In the genomic region with DNA sequence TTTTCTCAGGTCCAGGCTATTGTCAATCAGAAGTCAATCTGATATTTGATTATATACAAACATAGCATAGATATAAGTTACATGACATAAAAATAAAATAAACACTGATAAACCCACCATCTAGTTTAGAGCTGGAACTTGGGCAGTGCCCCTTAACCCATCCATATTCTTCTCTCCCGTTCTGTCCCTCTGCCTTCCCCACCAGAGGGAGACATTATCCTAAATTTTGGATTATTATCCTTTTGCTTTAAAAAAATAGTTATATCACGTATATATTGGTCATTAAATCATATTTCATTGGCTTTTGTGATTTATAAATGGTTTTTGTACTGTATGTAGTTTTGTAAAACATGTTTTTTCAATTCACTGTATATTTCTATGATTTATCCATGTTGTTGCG, we compare ENCODE assay signal across 14 cellular contexts.
A peak's percentile ranks its signal among the peaks of the same experiment; 100 is the strongest.
DNase-seq lines count a peak whose midpoint lies in the region; ATAC-seq, FAIRE-seq and TF ChIP-seq lines count a peak whose summit lies in the region.
"Had no signal": no experiment of that assay in that cellular context is flagged by ENCODE, and none has a peak within 500 bp of the region (broad histone marks: within the 10 kb centered on the region; RNA-seq: fewer than 3 reads in every experiment).

No MANE protein-coding gene starts in this region.

- peaks cover 5% of the 10 kb centered on the region for H3K4me1 Mint-ChIP-seq in nephron
- H3K4me1 Mint-ChIP-seq in activated T-helper 17 cell treated with anti-CD3 and anti-CD28 coated beads, Interleukin-2, amount 50 U/mL, for 72 hours, result no peaks in the 10 kb centered on the region
- H3K4me1 Mint-ChIP-seq: activated CD4-positive, alpha-beta memory T cell treated with anti-CD3 and anti-CD28 coated beads, Interleukin-2, amount 10 ng/mL, durations not matched to agents 7 days and 5 days had no signal

- no peak overlapping the region for H3K4me2 ChIP-seq in IMR-90 (ENCODE audit: low read depth, low read length)
- H3K4me2 ChIP-seq in K562 (ENCODE audit: insufficient read depth, low read length), result no peak overlapping the region

- intact Hi-C loops in IMR-90 (cut with micrococcal nuclease), result no loop called here
- intact Hi-C loops in K562 (cut with micrococcal nuclease), result no loop called here

- TF ChIP-seq RAD21 in IMR-90 (IDR thresholded peaks at IDR 0.05; ENCODE audit: low read length) (no peak), K562 (CRISPR knock-in tag; conservative IDR thresholded peaks at IDR 0.05 in 1 of 2, IDR thresholded peaks at IDR 0.05 in 1 of 2) (no peak)

- no peak overlapping the region for H3K27ac Mint-ChIP-seq in nephron
- no peak overlapping the region for H3K27ac Mint-ChIP-seq in activated T-helper 17 cell treated with anti-CD3 and anti-CD28 coated beads, Interleukin-2, amount 50 U/mL, for 72 hours
- H3K27ac Mint-ChIP-seq: activated CD4-positive, alpha-beta memory T cell treated with anti-CD3 and anti-CD28 coated beads, Interleukin-2, amount 10 ng/mL, durations not matched to agents 7 days and 5 days; naive thymus-derived CD4-positive, alpha-beta T cell had no signal

- no peak overlapping the region for H2BK5ac ChIP-seq in IMR-90 (ENCODE audit: low read depth, low read length, poor library complexity, severe bottlenecking)

- no peak overlapping the region for H2AK5ac ChIP-seq in IMR-90 (ENCODE audit: low read depth, low read length)

- DNase-seq in BJ (ENCODE audit: low read depth) (no peak), IMR-90 (no peak), K562 (ENCODE audit: extremely low read depth in 1 of 4, low spot score in 3 of 4) (no peak)
- DNase-seq: activated CD4-positive, alpha-beta memory T cell treated with anti-CD3 and anti-CD28 coated beads, Interleukin-2, amount 10 ng/mL, durations not matched to agents 7 days and 5 days; activated effector memory CD4-positive, alpha-beta T cell treated with Interleukin-2 at 50 U/mL for 16 hours; COR-L47; left ventricle myocardium superior; naive thymus-derived CD4-positive, alpha-beta T cell; NCI-H226 had no signal

- no peak overlapping the region for H3K23ac ChIP-seq in IMR-90 (ENCODE audit: low read depth, low read length)

- dilution Hi-C loops in IMR-90 (cut with HindIII; ENCODE audit: low sequenced_read_pairs, unreplicated experiment), result no loop called here

- H3K79me2 ChIP-seq in K562 (ENCODE audit: control insufficient read depth, insufficient read depth, low read length), result no peaks in the 10 kb centered on the region

- CTCF ChIA-PET in BJ (lab: Yijun Ruan, JAX), result no interaction called here
- CTCF ChIA-PET in IMR-90 (lab: Yijun Ruan, JAX), result no interaction called here
- CTCF ChIA-PET in K562 (lab: Yijun Ruan, JAX; ENCODE audit: low intra/inter-chr PET ratio), result no interaction called here

- H3K79me1 ChIP-seq in IMR-90 (ENCODE audit: low read depth in 1 of 2, low read length in 2 of 2), result no peaks in the 10 kb centered on the region

- H3K36me3 Mint-ChIP-seq in nephron (ENCODE audit: low read depth), result no peaks in the 10 kb centered on the region
- H3K36me3 Mint-ChIP-seq in activated T-helper 17 cell treated with anti-CD3 and anti-CD28 coated beads, Interleukin-2, amount 50 U/mL, for 72 hours (ENCODE audit: low read depth), result no peaks in the 10 kb centered on the region
- H3K36me3 Mint-ChIP-seq: naive thymus-derived CD4-positive, alpha-beta T cell had no signal

- H3K27me3 Mint-ChIP-seq in nephron (ENCODE audit: low read depth), result no peaks in the 10 kb centered on the region
- H3K27me3 Mint-ChIP-seq in activated T-helper 17 cell treated with anti-CD3 and anti-CD28 coated beads, Interleukin-2, amount 50 U/mL, for 72 hours, result no peaks in the 10 kb centered on the region

- no peak for ATAC-seq in IMR-90 (ENCODE audit: low read depth)
- 0 out of 3 replicates have a peak, but pooled peaks have one; percentile 49 for ATAC-seq in K562
- no peak for ATAC-seq in activated T-helper 17 cell treated with anti-CD3 and anti-CD28 coated beads, Interleukin-2, amount 50 U/mL, for 72 hours (replicated peaks)
- ATAC-seq in GM21619 (IDR thresholded peaks at IDR 0.05; ENCODE audit: unreplicated experiment), result no peak
- ATAC-seq in GM21717 (IDR thresholded peaks at IDR 0.05; ENCODE audit: unreplicated experiment), result no peak
- ATAC-seq: left ventricle myocardium superior; naive thymus-derived CD4-positive, alpha-beta T cell; sciatic nerve had no signal

- H3K4me3 ChIP-seq in BJ (ENCODE audit: low read depth, low read length) (no peak overlapping the region), IMR-90 (ENCODE audit: insufficient read depth, low read depth, low read length) (no peak overlapping the region), K562 (no peak overlapping the region)

- H3K9me3 Mint-ChIP-seq in nephron, result no peaks in the 10 kb centered on the region
- no peaks in the 10 kb centered on the region for H3K9me3 Mint-ChIP-seq in activated T-helper 17 cell treated with anti-CD3 and anti-CD28 coated beads, Interleukin-2, amount 50 U/mL, for 72 hours
- H3K9me3 Mint-ChIP-seq: activated CD4-positive, alpha-beta memory T cell treated with anti-CD3 and anti-CD28 coated beads, Interleukin-2, amount 10 ng/mL, durations not matched to agents 7 days and 5 days had no signal

- H4K20me1 ChIP-seq in IMR-90 (ENCODE audit: insufficient read depth, low read length), result no peaks in the 10 kb centered on the region
- H4K20me1 ChIP-seq in K562 (replicated peaks; ENCODE audit: control insufficient read depth, insufficient read depth, low read length), result no peaks in the 10 kb centered on the region

- no peak overlapping the region for H4K91ac ChIP-seq in IMR-90 (ENCODE audit: insufficient read depth, low read depth, low read length)

- no peak overlapping the region for H2BK20ac ChIP-seq in IMR-90 (ENCODE audit: low read depth, low read length)

- FAIRE-seq in K562 (lab: Jason Lieb, UNC), result no peak

- H3K14ac ChIP-seq in IMR-90 (replicated peaks; ENCODE audit: low read depth, low read length), result no peak overlapping the region

- no peak overlapping the region for H3K27ac ChIP-seq in IMR-90 (ENCODE audit: insufficient read depth, low read length)
- H3K27ac ChIP-seq in K562 (ENCODE audit: extremely low read depth, low read depth, low read length), result no peak overlapping the region

- no peak overlapping the region for H3K56ac ChIP-seq in IMR-90 (ENCODE audit: extremely low read depth, insufficient read depth, low read length)

- no peak overlapping the region for H3K4me3 Mint-ChIP-seq in nephron
- H3K4me3 Mint-ChIP-seq in activated T-helper 17 cell treated with anti-CD3 and anti-CD28 coated beads, Interleukin-2, amount 50 U/mL, for 72 hours, result no peak overlapping the region
- H3K4me3 Mint-ChIP-seq: activated CD4-positive, alpha-beta memory T cell treated with anti-CD3 and anti-CD28 coated beads, Interleukin-2, amount 10 ng/mL, durations not matched to agents 7 days and 5 days; naive thymus-derived CD4-positive, alpha-beta T cell had no signal

- no peak overlapping the region for H4K5ac ChIP-seq in IMR-90 (ENCODE audit: low read depth, low read length)

- H3K36me3 ChIP-seq in BJ (ENCODE audit: control insufficient read depth, insufficient read depth, low read length) (no peaks in the 10 kb centered on the region), IMR-90 (ENCODE audit: control insufficient read depth, insufficient read depth, low read length) (no peaks in the 10 kb centered on the region), K562 (ENCODE audit: control insufficient read depth, insufficient read depth, low read length) (no peaks in the 10 kb centered on the region)

- H3K9me1 ChIP-seq in IMR-90 (ENCODE audit: insufficient read depth, low read length) (no peaks in the 10 kb centered on the region), K562 (ENCODE audit: control insufficient read depth, insufficient read depth, low read length) (no peaks in the 10 kb centered on the region)

- H3K4me1 ChIP-seq in IMR-90 (ENCODE audit: control insufficient read depth, insufficient read depth, low read length) (no peaks in the 10 kb centered on the region), K562 (replicated peaks in 1 of 2; ENCODE audit: control insufficient read depth in 2 of 2, insufficient read depth in 2 of 2, low read length in 2 of 2) (no peaks in the 10 kb centered on the region)

- H4K8ac ChIP-seq in IMR-90 (ENCODE audit: low read depth in 2 of 2, low read length in 2 of 2), result no peak overlapping the region

- TF ChIP-seq CTCF in BJ (IDR thresholded peaks at IDR 0.05; ENCODE audit: insufficient read depth, low read depth, low read length) (peak; percentile 27; the same call in 1 of the 2 replicates), IMR-90 (conservative IDR thresholded peaks at IDR 0.05; ENCODE audit: low read depth, low read length) (0 out of 2 replicates have a peak, but pooled peaks have one; percentile 28), K562 (IDR thresholded peaks at IDR 0.05 in 2 of 3, conservative IDR thresholded peaks at IDR 0.05 in 1 of 3; ENCODE audit: insufficient read depth in 2 of 3, low read depth in 1 of 3, low read length in 3 of 3) (peak; percentile 16 to 44 (median 34); a peak in 2 of 6 replicates), nephron (IDR thresholded peaks at IDR 0.05; ENCODE audit: unreplicated experiment in 3 of 3) (peak; percentile 15 to 34 (median 16))

- no peak overlapping the region for H3K9ac ChIP-seq in IMR-90 (ENCODE audit: low read depth, low read length)
- no peak overlapping the region for H3K9ac ChIP-seq in K562 (ENCODE audit: insufficient read depth in 1 of 2, low read depth in 2 of 2, low read length in 2 of 2)

- POLR2A ChIA-PET in BJ (lab: Charles Lee), result no interaction called here
- POLR2A ChIA-PET in IMR-90 (lab: Charles Lee; ENCODE audit: unreplicated experiment), result no interaction called here
- POLR2A ChIA-PET in K562 (lab: Yijun Ruan, JAX), result interaction anchor here (0.6 to 0.7 kb wide), 2 partner anchors 36 to 76 kb away, joined by 3 read pairs; no protein-coding TSS in a partner anchor

- no peak for TF ChIP-seq EP300 in K562 (IDR thresholded peaks at IDR 0.05; ENCODE audit: low read length)

- no peak for TF ChIP-seq POLR2A in IMR-90 (IDR thresholded peaks at IDR 0.05; ENCODE audit: low read depth, low read length)
- TF ChIP-seq POLR2A in K562 (conservative IDR thresholded peaks at IDR 0.05), result no peak

- no peak overlapping the region for H3K18ac ChIP-seq in IMR-90 (ENCODE audit: low read depth, low read length)

- H3K27me3 ChIP-seq in BJ (ENCODE audit: control insufficient read depth, insufficient read depth, low read length), result no peaks in the 10 kb centered on the region
- H3K27me3 ChIP-seq in IMR-90 (ENCODE audit: control insufficient read depth, insufficient read depth, low read length), result no peaks in the 10 kb centered on the region
- H3K27me3 ChIP-seq in K562 (ENCODE audit: control insufficient read depth in 2 of 2, insufficient read depth in 2 of 2, low read length in 2 of 2), result no peaks in the 10 kb centered on the region

- in situ Hi-C loops in IMR-90 (cut with MboI; ENCODE audit: low sequenced_read_pairs) (loop anchor here (25.0 kb wide), 1 partner anchor 1159 kb away; no protein-coding TSS in a partner anchor), K562 (cut with MboI) (no loop called here)

- no TSS peak for BruUV-seq in IMR-90 (replicated peaks; lab: Mats Ljungman, UMichigan)
- BruUV-seq in K562 (replicated peaks; lab: Mats Ljungman, UMichigan), result no TSS peak

- H2BK15ac ChIP-seq in IMR-90 (ENCODE audit: low read depth, low read length), result no peak overlapping the region

- H3K9me3 ChIP-seq in IMR-90 (ENCODE audit: control insufficient read depth, insufficient read depth, low read length), result no peaks in the 10 kb centered on the region
- H3K9me3 ChIP-seq in K562 (replicated peaks; ENCODE audit: control insufficient read depth, insufficient read depth, low read depth, low read length), result no peaks in the 10 kb centered on the region

- H2AFZ ChIP-seq in IMR-90 (replicated peaks; ENCODE audit: low read length, poor library complexity), result no peak overlapping the region
- H2AFZ ChIP-seq in K562 (ENCODE audit: low read depth, low read length), result no peak overlapping the region

- H2BK120ac ChIP-seq in IMR-90 (ENCODE audit: low read depth, low read length), result no peak overlapping the region

- WGBS in IMR-90 (ENCODE audit: extremely low coverage in 2 of 2, insufficient read length in 1 of 2), 2 experiments, result no CpG with 5 or more reads among the region's 3 CpGs
- WGBS in K562 (ENCODE audit: insufficient coverage, low coverage, missing lambda C conversion rate), result 38% methylated on average over 3 of the region's 3 CpGs

- no peak overlapping the region for H2AK9ac ChIP-seq in IMR-90 (replicated peaks; ENCODE audit: low read depth, low read length, poor library complexity)

- no peak overlapping the region for H3K4ac ChIP-seq in IMR-90 (ENCODE audit: low read depth, low read length)
